In genomic region chr19:13922118-13922517, GRCh38 we compare ENCODE assay signal across 5 cellular contexts. TPM values are rescaled to one million over a fixed set of nuclear protein-coding genes. Genes with fewer than 3 reads are reported as not detected.
"Had no signal": no experiment of that assay in that cellular context is flagged by ENCODE, and none has a peak within 500 bp of the region (broad histone marks: within the 10 kb centered on the region; RNA-seq: fewer than 3 reads in every experiment).

No MANE protein-coding gene starts in this region.

RNA-seq across cellular contexts. Expression of gene PODNL1, which starts 16.1 kb away (rescaled TPM):
- polyA plus RNA-seq: GM23338 had no signal

RNA-seq across cellular contexts. Expression of gene NANOS3, which starts 45.2 kb away (rescaled TPM):
- total RNA-seq: GM23338, H1, H9, HT1080, IMR-90 had no signal
- polyA plus RNA-seq: GM23338 had no signal
